ENCODE assay signal across 8 cellular contexts in genomic region chr14:100240725-100241032, GRCh38. TPM values are rescaled to one million over a fixed set of nuclear protein-coding genes. Genes with fewer than 3 reads are reported as not detected.
DNase-seq lines count a peak whose midpoint lies in the region; ATAC-seq and TF ChIP-seq lines count a peak whose summit lies in the region.

No MANE protein-coding gene starts in this region.

- peak overlapping the region; percentile 96 for H3K4me3 Mint-ChIP-seq in activated CD4-positive, alpha-beta T cell treated with anti-CD3 and anti-CD28 coated beads, Interleukin-2, amount 10 ng/mL, durations not matched to agents 24 days and 14 days

- H3K27ac ChIP-seq in right lobe of liver (peak overlapping the region; percentile 78 to 97 (median 90)), thymus (ENCODE audit: low read depth) (peak overlapping the region; percentile 95)

- peak overlapping the region; percentile 89 for H3K27ac Mint-ChIP-seq in activated CD4-positive, alpha-beta T cell treated with anti-CD3 and anti-CD28 coated beads, Interleukin-2, amount 10 ng/mL, durations not matched to agents 24 days and 14 days

- H3K27me3 ChIP-seq in right lobe of liver, result no peaks in the 10 kb centered on the region
- no peaks in the 10 kb centered on the region for H3K27me3 ChIP-seq in thymus (ENCODE audit: control insufficient read depth, insufficient read depth)

- under 1% methylated on average over 7 of the region's 7 CpGs for WGBS in right lobe of liver (ENCODE audit: insufficient coverage, low coverage, low lambda C conversion rate, missing lambda C conversion rate)
- 5% methylated on average over 7 of the region's 7 CpGs for WGBS in thymus

- no peak for TF ChIP-seq CTCF in astrocyte of the cerebellum (IDR thresholded peaks at IDR 0.05; ENCODE audit: low read depth, low read length, missing control alignments)
- TF ChIP-seq CTCF in right lobe of liver (IDR thresholded peaks at IDR 0.05), result no peak

- H3K4me3 ChIP-seq in astrocyte of the cerebellum (ENCODE audit: low read depth, low read length), result peak overlapping the region; percentile 84
- peak overlapping the region; percentile 47 to 99 (median 54) for H3K4me3 ChIP-seq in right lobe of liver
- H3K4me3 ChIP-seq in thymus (ENCODE audit: low read length), result peak overlapping the region; percentile 100

- peaks cover 45% of the 10 kb centered on the region for H3K36me3 Mint-ChIP-seq in activated CD4-positive, alpha-beta T cell treated with anti-CD3 and anti-CD28 coated beads, Interleukin-2, amount 10 ng/mL, durations not matched to agents 24 days and 14 days (ENCODE audit: low read depth)

- no peak for ATAC-seq in right lobe of liver
- ATAC-seq in HG02840 (IDR thresholded peaks at IDR 0.05; ENCODE audit: low FRiP score, unreplicated experiment), result no peak

- TF ChIP-seq POLR2A in right lobe of liver (IDR thresholded peaks at IDR 0.05), result no peak

- no peak for DNase-seq in activated CD4-positive, alpha-beta T cell treated with anti-CD3 and anti-CD28 coated beads, Interleukin-2, amount 10 ng/mL, durations not matched to agents 24 days and 14 days
- no peak for DNase-seq in activated CD4-positive, alpha-beta T cell treated with anti-CD3 and anti-CD28 coated beads, Interleukin-2, amount 50 U/mL, for 1 hour
- no peak for DNase-seq in astrocyte of the cerebellum (ENCODE audit: low read depth)
- DNase-seq in right lobe of liver, result no peak
- DNase-seq in hypothalamus (lab: John Stamatoyannopoulos, UW), result no peak
- DNase-seq in DMS79 (lab: John Stamatoyannopoulos, UW), result no peak

- peaks cover 0 to 48% (median 18%) of the 10 kb centered on the region in 4 donors for H3K4me1 ChIP-seq in right lobe of liver
- H3K4me1 ChIP-seq in thymus (ENCODE audit: control insufficient read depth, insufficient read depth, low read length), result peaks cover 17% of the 10 kb centered on the region

- intact Hi-C loops in activated CD4-positive, alpha-beta T cell treated with anti-CD3 and anti-CD28 coated beads, Interleukin-2, amount 10 ng/mL, durations not matched to agents 24 days and 14 days (cut with micrococcal nuclease), result loop anchor here (2.0 to 5.0 kb wide), 2 partner anchors 37 to 136 kb away; partner anchors contain the start of gene WDR25
- intact Hi-C loops in right lobe of liver (cut with DNase I), result no loop called here

- H3K36me3 ChIP-seq in right lobe of liver, result no peaks in the 10 kb centered on the region
- peaks cover 5% of the 10 kb centered on the region for H3K36me3 ChIP-seq in thymus (ENCODE audit: control insufficient read depth, insufficient read depth)

- H3K27me3 Mint-ChIP-seq in activated CD4-positive, alpha-beta T cell treated with anti-CD3 and anti-CD28 coated beads, Interleukin-2, amount 10 ng/mL, durations not matched to agents 24 days and 14 days, result peaks cover 2% of the 10 kb centered on the region

- H3K9me3 ChIP-seq in right lobe of liver, result no peaks in the 10 kb centered on the region
- H3K9me3 ChIP-seq in thymus (ENCODE audit: control insufficient read depth), result no peaks in the 10 kb centered on the region

- H3K9me3 Mint-ChIP-seq in activated CD4-positive, alpha-beta T cell treated with anti-CD3 and anti-CD28 coated beads, Interleukin-2, amount 10 ng/mL, durations not matched to agents 24 days and 14 days, result no peaks in the 10 kb centered on the region

- in situ Hi-C loops in astrocyte of the cerebellum (cut with HindIII; ENCODE audit: low sequenced_read_pairs), result no loop called here

- peaks cover 45% of the 10 kb centered on the region for H3K4me1 Mint-ChIP-seq in activated CD4-positive, alpha-beta T cell treated with anti-CD3 and anti-CD28 coated beads, Interleukin-2, amount 10 ng/mL, durations not matched to agents 24 days and 14 days

RNA-seq across cellular contexts. Expression of gene YY1, which starts 1.7 kb away (rescaled TPM):
- total RNA-seq in activated CD4-positive, alpha-beta T cell treated with anti-CD3 and anti-CD28 coated beads, Interleukin-2, amount 10 ng/mL, durations not matched to agents 24 days and 14 days, result 102 and 105 TPM in 2 replicates
- 10 to 100 TPM; 24.4 to 52.5 (median 36.1) TPM for total RNA-seq in right lobe of liver
- 72.3 TPM for polyA plus RNA-seq in thymus
